Comparison of ENCODE assay signal across 1 cellular context in the genomic region with DNA sequence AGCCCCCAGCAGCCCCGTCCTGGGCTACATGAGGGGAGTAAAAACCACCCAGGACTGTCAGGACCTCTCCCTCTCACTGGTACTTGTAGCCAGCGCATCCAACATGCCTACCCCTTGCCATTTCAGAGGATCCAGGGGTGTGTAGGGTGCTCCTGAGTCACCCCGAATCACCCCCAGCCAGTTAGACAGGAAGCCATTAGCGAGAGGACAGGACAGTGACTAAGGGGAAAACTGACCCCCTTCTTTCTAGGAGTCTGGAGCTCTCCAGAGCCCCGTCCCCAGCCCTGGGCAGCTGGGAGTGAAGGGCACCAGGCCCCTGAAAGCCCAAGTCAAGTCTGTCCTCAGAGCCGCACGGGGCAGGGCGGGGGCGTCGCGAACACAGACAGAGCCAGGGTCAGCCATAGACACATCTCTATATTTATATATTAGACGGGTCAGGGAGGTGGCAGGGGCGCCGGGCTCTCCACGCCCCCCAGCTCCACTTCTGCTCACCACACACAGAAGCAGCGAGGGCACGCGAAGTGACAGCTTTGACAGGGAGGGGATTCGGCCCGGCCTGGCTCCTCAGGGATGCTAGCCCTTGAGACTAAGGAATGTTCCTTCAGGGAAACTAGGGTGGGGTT.
TF ChIP-seq lines count a peak whose summit lies in the region.

No MANE protein-coding gene starts in this region.

TF ChIP-seq in IMR-90, 13 proteins besides CTCF, POLR2A, EP300 and RAD21:
- TF ChIP-seq USF2 (IDR thresholded peaks at IDR 0.05; ENCODE audit: low read depth, low read length) = no peak
- no peak for TF ChIP-seq NFE2L2 (IDR thresholded peaks at IDR 0.05; ENCODE audit: low read depth, low read length)
- TF ChIP-seq MAZ (IDR thresholded peaks at IDR 0.05; ENCODE audit: borderline replicate concordance, low read depth, low read length) = no peak
- TF ChIP-seq ELK1 (IDR thresholded peaks at IDR 0.05; ENCODE audit: borderline replicate concordance, low read depth, low read length) = no peak
- no peak for TF ChIP-seq FOS (IDR thresholded peaks at IDR 0.05; ENCODE audit: low read depth, low read length)
- no peak for TF ChIP-seq CEBPB (IDR thresholded peaks at IDR 0.05; ENCODE audit: low read depth, low read length)
- no peak for TF ChIP-seq BHLHE40 (IDR thresholded peaks at IDR 0.05; ENCODE audit: low read depth, low read length)
- TF ChIP-seq MAFK (IDR thresholded peaks at IDR 0.05; ENCODE audit: low read depth, low read length) = no peak
- TF ChIP-seq MXI1 (IDR thresholded peaks at IDR 0.05; ENCODE audit: borderline replicate concordance, low read depth, low read length) = no peak
- TF ChIP-seq CHD1 (IDR thresholded peaks at IDR 0.05; ENCODE audit: low read depth, low read length) = no peak
- TF ChIP-seq RCOR1 (IDR thresholded peaks at IDR 0.05; ENCODE audit: insufficient replicate concordance, low read length) = no peak
- TF ChIP-seq RFX5 (IDR thresholded peaks at IDR 0.05; ENCODE audit: low read depth, low read length) = no peak
- TF ChIP-seq SMC3 (IDR thresholded peaks at IDR 0.05; ENCODE audit: low read depth, low read length) = no peak
